17 cellular contexts compared by ENCODE assay signal in genomic region chr2:150320623-150321022, GRCh38.
DNase-seq lines count a peak whose midpoint lies in the region; ATAC-seq and TF ChIP-seq lines count a peak whose summit lies in the region.
"Had no signal": no experiment of that assay in that cellular context is flagged by ENCODE, and none has a peak within 500 bp of the region (broad histone marks: within the 10 kb centered on the region; RNA-seq: fewer than 3 reads in every experiment).

No MANE protein-coding gene starts in this region.

- no peak overlapping the region for H3K4ac ChIP-seq in H9 (ENCODE audit: low read depth, low read length)

- H2BK12ac ChIP-seq in H9 (ENCODE audit: insufficient read length, low read depth, low read length): no peak overlapping the region

- peaks cover 16 to 24% of the 10 kb centered on the region in 2 experiments for H3K4me1 Mint-ChIP-seq in H9
- no peaks in the 10 kb centered on the region for H3K4me1 Mint-ChIP-seq in activated CD4-positive, alpha-beta T cell treated with anti-CD3 and anti-CD28 coated beads, Interleukin-2, amount 10 ng/mL, durations not matched to agents 24 days and 14 days
- H3K4me1 Mint-ChIP-seq: B cell had no signal

- H3K79me2 ChIP-seq in H9 (ENCODE audit: insufficient read depth, low read length): no peaks in the 10 kb centered on the region

- no peak overlapping the region for H2BK120ac ChIP-seq in H9 (ENCODE audit: low read depth, low read length, poor library complexity, severe bottlenecking)

- H2BK15ac ChIP-seq in H9 (ENCODE audit: low read depth, low read length): no peak overlapping the region

- DNase-seq in NCI-H2171 treated with DMSO at 0.1 percent for 48 hours (lab: John Stamatoyannopoulos, UW) (peak; percentile 19), NCI-H2171 (lab: John Stamatoyannopoulos, UW) (no peak), NCI-H146 (lab: John Stamatoyannopoulos, UW) (peak; percentile 64), myocyte (ENCODE audit: low read depth) (peak; percentile 2), H9 (no peak)
- no peak for DNase-seq in activated CD4-positive, alpha-beta T cell treated with anti-CD3 and anti-CD28 coated beads, Interleukin-2, amount 10 ng/mL, durations not matched to agents 24 days and 14 days
- DNase-seq: ACHN; C1 segment of cervical spinal cord; Calu3; CD4-positive, alpha-beta T cell; DMS 273 treated with DMSO at 0.1 percent for 48 hours; DMS79 treated with DMSO at 0.1 percent for 48 hours; EL; H7 had no signal

- no peaks in the 10 kb centered on the region for H3K27me3 ChIP-seq in H9 (ENCODE audit: insufficient read depth, low read length)

- intact Hi-C loops in activated CD4-positive, alpha-beta T cell treated with anti-CD3 and anti-CD28 coated beads, Interleukin-2, amount 10 ng/mL, durations not matched to agents 24 days and 14 days (cut with micrococcal nuclease): no loop called here

- H3T11ph ChIP-seq in H9 (ENCODE audit: low read length): no peak overlapping the region

- H3K9ac ChIP-seq in H9 (ENCODE audit: extremely low read depth, insufficient read length, low read length): no peak overlapping the region

- H3K27me3 Mint-ChIP-seq in H9 (ENCODE audit: low read depth): no peaks in the 10 kb centered on the region
- no peaks in the 10 kb centered on the region for H3K27me3 Mint-ChIP-seq in activated CD4-positive, alpha-beta T cell treated with anti-CD3 and anti-CD28 coated beads, Interleukin-2, amount 10 ng/mL, durations not matched to agents 24 days and 14 days
- H3K27me3 Mint-ChIP-seq: B cell; CD4-positive, alpha-beta T cell had no signal

- no peak overlapping the region for H2BK20ac ChIP-seq in H9 (ENCODE audit: low read depth, low read length, poor library complexity, severe bottlenecking)

- H3K27ac Mint-ChIP-seq in H9: no peak overlapping the region
- no peak overlapping the region for H3K27ac Mint-ChIP-seq in activated CD4-positive, alpha-beta T cell treated with anti-CD3 and anti-CD28 coated beads, Interleukin-2, amount 10 ng/mL, durations not matched to agents 24 days and 14 days
- H3K27ac Mint-ChIP-seq: B cell; CD4-positive, alpha-beta T cell had no signal

- H3K56ac ChIP-seq in H9 (ENCODE audit: insufficient read length, low read depth, low read length): no peak overlapping the region

- H3K4me3 Mint-ChIP-seq in H9: no peak overlapping the region
- H3K4me3 Mint-ChIP-seq in activated CD4-positive, alpha-beta T cell treated with anti-CD3 and anti-CD28 coated beads, Interleukin-2, amount 10 ng/mL, durations not matched to agents 24 days and 14 days: no peak overlapping the region
- H3K4me3 Mint-ChIP-seq: B cell; CD4-positive, alpha-beta T cell had no signal

- H3K14ac ChIP-seq in H9 (ENCODE audit: insufficient read depth, low read length): no peak overlapping the region

- H2BK5ac ChIP-seq in H9 (ENCODE audit: insufficient read length, low read length): no peak overlapping the region

- whole genome bisulfite sequencing in H9 (ENCODE audit: extremely low coverage, insufficient read length, low lambda C conversion rate): no CpG with 5 or more reads among the region's 1 CpG

- no peak overlapping the region for H4K8ac ChIP-seq in H9 (replicated peaks; ENCODE audit: insufficient read length, low read depth, low read length)

- no peaks in the 10 kb centered on the region for H3K9me3 ChIP-seq in H9 (ENCODE audit: control insufficient read depth, low read depth, low read length)

- H3K4me1 ChIP-seq in H9 (ENCODE audit: insufficient read depth, low read length): 0 out of 2 replicates have a peak, but pooled peaks cover 3% of the 10 kb centered on the region

- no peak overlapping the region for H4K5ac ChIP-seq in H9 (ENCODE audit: insufficient read length, low read depth, low read length)

- H3K4me2 ChIP-seq in H9 (ENCODE audit: insufficient read depth, insufficient read length, low read length): no peak overlapping the region

- H3K23me2 ChIP-seq in H9 (ENCODE audit: insufficient read length, low read depth, low read length, poor library complexity, severe bottlenecking): no peaks in the 10 kb centered on the region

- peaks cover 7 to 12% (median 8%) of the 10 kb centered on the region in 3 experiments for H3K36me3 Mint-ChIP-seq in H9 (ENCODE audit: insufficient read depth in 1 of 3, low read depth in 3 of 3)
- H3K36me3 Mint-ChIP-seq in activated CD4-positive, alpha-beta T cell treated with anti-CD3 and anti-CD28 coated beads, Interleukin-2, amount 10 ng/mL, durations not matched to agents 24 days and 14 days (ENCODE audit: low read depth): no peaks in the 10 kb centered on the region

- H3K18ac ChIP-seq in H9 (ENCODE audit: insufficient read length, low read depth, low read length): no peak overlapping the region

- peaks cover 9 to 10% of the 10 kb centered on the region in 2 experiments for H3K9me3 Mint-ChIP-seq in H9
- no peaks in the 10 kb centered on the region for H3K9me3 Mint-ChIP-seq in activated CD4-positive, alpha-beta T cell treated with anti-CD3 and anti-CD28 coated beads, Interleukin-2, amount 10 ng/mL, durations not matched to agents 24 days and 14 days

- ATAC-seq in GM21717 (IDR thresholded peaks at IDR 0.05; ENCODE audit: unreplicated experiment): no peak
- ATAC-seq: K562 had no signal

- no peak overlapping the region for H2AK5ac ChIP-seq in H9 (ENCODE audit: insufficient read length, low read length)

- H4K20me1 ChIP-seq in H9 (ENCODE audit: control insufficient read depth, insufficient read depth, insufficient read length): no peaks in the 10 kb centered on the region

- H3K27ac ChIP-seq in H9 (ENCODE audit: insufficient read length, low read depth, low read length): no peak overlapping the region

- no peaks in the 10 kb centered on the region for H3K79me1 ChIP-seq in H9 (ENCODE audit: insufficient read depth, low read depth, low read length, poor library complexity, severe bottlenecking)

- no peak overlapping the region for H3K23ac ChIP-seq in H9 (ENCODE audit: insufficient read length, low read depth, low read length)

- H2AFZ ChIP-seq in H9 (ENCODE audit: low read length): no peak overlapping the region

- no peak overlapping the region for H4K91ac ChIP-seq in H9 (ENCODE audit: insufficient read length, low read depth, low read length)

- TF ChIP-seq CTCF in H9 (conservative IDR thresholded peaks at IDR 0.05): no peak

Comparison
In these comparisons a context has a peak if more than half of its experiments do, and no peak if none do; other contexts are left out.
1. DNase-seq: peak in NCI-H2171 treated with DMSO at 0.1 percent for 48 hours (single experiment), NCI-H146 (single experiment) and myocyte (single experiment); none in NCI-H2171 (single experiment), H9 (single experiment) and activated CD4-positive, alpha-beta T cell treated with anti-CD3 and anti-CD28 coated beads, Interleukin-2, amount 10 ng/mL, durations not matched to agents 24 days and 14 days (single experiment).